Comparison of ENCODE assay signal across 9 cellular contexts in genomic region chrX:107673933-107674479, GRCh38. TPM values are rescaled to one million over a fixed set of nuclear protein-coding genes. Genes with fewer than 3 reads are reported as not detected.
DNase-seq lines count a peak whose midpoint lies in the region; ATAC-seq and TF ChIP-seq lines count a peak whose summit lies in the region.
"Had no signal": no experiment of that assay in that cellular context is flagged by ENCODE, and none has a peak within 500 bp of the region (broad histone marks: within the 10 kb centered on the region; RNA-seq: fewer than 3 reads in every experiment).

No MANE protein-coding gene starts in this region.

- peak overlapping the region; percentile 30; the same call in 1 of the 2 replicates for H3K27ac ChIP-seq in PC-3 (ENCODE audit: low read length)
- H3K27ac ChIP-seq: VCaP had no signal

- POLR2A ChIA-PET in PC-3 (lab: Charles Lee; ENCODE audit: unreplicated experiment) = no interaction called here

- H3K36me3 ChIP-seq in PC-3 (ENCODE audit: low read depth, low read length) = no peaks in the 10 kb centered on the region

- no peaks in the 10 kb centered on the region for H3K9me3 ChIP-seq in PC-3 (ENCODE audit: low read length)

- H3K79me2 ChIP-seq in PC-3 (ENCODE audit: low read length) = peaks cover 18% of the 10 kb centered on the region

- H3K9me2 ChIP-seq in PC-3 (replicated peaks; ENCODE audit: low read length) = no peaks in the 10 kb centered on the region

- peaks cover 28% of the 10 kb centered on the region for H3K4me1 ChIP-seq in PC-3 (ENCODE audit: insufficient read depth, low read length)

- TF ChIP-seq CTCF in PC-3 (conservative IDR thresholded peaks at IDR 0.05; ENCODE audit: low read depth, low read length) = no peak

- CTCF ChIA-PET in PC-3 (lab: Charles Lee) = interaction anchor here (2.1 kb wide), 1 partner anchor 102 kb away, joined by 27 read pairs; the partner anchor contains the start of genes NCBP2L and TSC22D3

- H3K27me3 ChIP-seq in PC-3 (ENCODE audit: low read length) = no peaks in the 10 kb centered on the region

- H3K9ac ChIP-seq in PC-3 (ENCODE audit: low read length) = no peak overlapping the region

- BruUV-seq in PC-3 (replicated peaks; lab: Mats Ljungman, UMichigan) = no TSS peak

- ATAC-seq in GM18519 (IDR thresholded peaks at IDR 0.05; ENCODE audit: low FRiP score, unreplicated experiment) (peak; percentile 91), HG02885 (IDR thresholded peaks at IDR 0.05; ENCODE audit: poor library complexity, unreplicated experiment) (peak; percentile 89), PC-3 (no peak)

- H3K4me2 ChIP-seq in PC-3 (ENCODE audit: low read length) = no peak overlapping the region

- H2AFZ ChIP-seq in PC-3 (ENCODE audit: low read length) = no peak overlapping the region

- H3F3A ChIP-seq in PC-3 (ENCODE audit: low read length, unreplicated experiment) = no peaks in the 10 kb centered on the region

- intact Hi-C loops in PC-3 (cut with micrococcal nuclease) = loop anchor here (1.0 to 5.0 kb wide), 3 partner anchors 44 to 218 kb away; partner anchors contain the start of gene NCBP2L

- DNase-seq in PC-3 = no peak
- DNase-seq in activated T-helper 1 cell treated with Interleukin-2 at 50 U/mL for 16 hours (ENCODE audit: low read depth) = peak; percentile 87
- DNase-seq in glomerular visceral epithelial cell (ENCODE audit: extremely low spot score) = peak; percentile 69
- DNase-seq in stimulated activated CD4-positive, alpha-beta T cell treated with anti-CD3 and anti-CD28 coated beads, Interleukin-12 subunit alpha, Interleukin-12 subunit beta, amount 100 ng/mL, for 4 hours = peak; percentile 67
- no peak for DNase-seq in superior temporal gyrus (ENCODE audit: extremely low spot score)
- DNase-seq in NCI-H510A treated with DMSO at 0.1 percent for 48 hours (lab: John Stamatoyannopoulos, UW) = no peak

- no peaks in the 10 kb centered on the region for H4K20me1 ChIP-seq in PC-3 (ENCODE audit: low read length)

- no peak overlapping the region for H3K4me3 ChIP-seq in PC-3 (ENCODE audit: low read length)

RNA-seq across cellular contexts. Expression of gene PRPS1, which starts 45.7 kb away (rescaled TPM):
- total RNA-seq in PC-3 (2014; rRNA removed) = 57.0 and 70.8 TPM in 2 replicates

Comparison
In these comparisons a context has a peak if more than half of its experiments do, and no peak if none do; other contexts are left out.
1. DNase-seq: peak in activated T-helper 1 cell treated with Interleukin-2 at 50 U/mL for 16 hours (single experiment), glomerular visceral epithelial cell (single experiment) and stimulated activated CD4-positive, alpha-beta T cell treated with anti-CD3 and anti-CD28 coated beads, Interleukin-12 subunit alpha, Interleukin-12 subunit beta, amount 100 ng/mL, for 4 hours (single experiment); none in PC-3 (single experiment), superior temporal gyrus (single experiment) and NCI-H510A treated with DMSO at 0.1 percent for 48 hours (single experiment).